Comparison of ENCODE assay signal across 1 cellular context in the genomic region with DNA sequence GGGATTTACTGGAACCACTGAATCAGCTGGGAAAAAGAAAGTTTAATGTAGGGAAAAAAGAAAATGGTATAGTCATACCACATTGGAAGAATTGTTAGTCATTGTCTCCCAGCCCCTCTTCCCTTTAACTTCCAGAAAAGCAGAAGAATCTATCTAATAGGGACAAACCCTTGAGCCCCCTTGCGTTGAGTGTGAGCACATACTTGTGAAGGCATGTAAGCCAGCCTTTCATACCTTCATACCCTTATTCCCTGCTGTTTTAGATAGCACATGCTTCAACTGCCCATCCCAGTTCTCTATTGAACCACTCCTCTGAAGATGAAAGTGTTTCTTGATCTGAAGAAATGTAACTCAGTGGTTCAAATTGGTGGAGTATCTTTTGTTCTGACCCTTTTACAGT.
TF ChIP-seq lines count a peak whose summit lies in the region.

No MANE protein-coding gene starts in this region.

TF ChIP-seq in H1, 55 proteins besides CTCF, POLR2A, EP300 and RAD21:
- no peak for TF ChIP-seq KDM5A (IDR thresholded peaks at IDR 0.05; ENCODE audit: low read length)
- TF ChIP-seq, protein P1, sequence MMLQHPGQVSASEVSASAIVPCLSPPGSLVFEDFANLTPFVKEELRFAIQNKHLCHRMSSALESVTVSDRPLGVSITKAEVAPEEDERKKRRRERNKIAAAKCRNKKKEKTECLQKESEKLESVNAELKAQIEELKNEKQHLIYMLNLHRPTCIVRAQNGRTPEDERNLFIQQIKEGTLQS (IDR thresholded peaks at IDR 0.05; ENCODE audit: insufficient read depth, low read depth, low read length) = no peak
- no peak for TF ChIP-seq CREB1 (IDR thresholded peaks at IDR 0.05)
- TF ChIP-seq RFX5 (IDR thresholded peaks at IDR 0.05; ENCODE audit: borderline replicate concordance, low read depth, low read length) = no peak
- TF ChIP-seq HDAC2 (IDR thresholded peaks at IDR 0.05; ENCODE audit: borderline replicate concordance in 1 of 2, low read depth in 2 of 2, low read length in 2 of 2) = no peak
- no peak for TF ChIP-seq POLR2AphosphoS5 (IDR thresholded peaks at IDR 0.05; ENCODE audit: low read depth, low read length)
- TF ChIP-seq BRCA1 (IDR thresholded peaks at IDR 0.05; ENCODE audit: low read depth, low read length) = no peak
- no peak for TF ChIP-seq CTBP2 (IDR thresholded peaks at IDR 0.05; ENCODE audit: borderline replicate concordance, insufficient read depth, insufficient read length, low read length)
- no peak for TF ChIP-seq GABPA (IDR thresholded peaks at IDR 0.05; ENCODE audit: borderline replicate concordance, insufficient read depth, low read length)
- no peak for TF ChIP-seq KDM4A (IDR thresholded peaks at IDR 0.05; ENCODE audit: low read depth, low read length, severe bottlenecking)
- no peak for TF ChIP-seq NANOG (IDR thresholded peaks at IDR 0.05; ENCODE audit: insufficient read depth, low read depth, low read length, poor library complexity, severe bottlenecking)
- no peak for TF ChIP-seq JUND (IDR thresholded peaks at IDR 0.05; ENCODE audit: low read length)
- TF ChIP-seq SAP30 (IDR thresholded peaks at IDR 0.05; ENCODE audit: insufficient read depth, insufficient replicate concordance, low read length) = no peak
